20 cellular contexts compared by ENCODE assay signal in the genomic region with DNA sequence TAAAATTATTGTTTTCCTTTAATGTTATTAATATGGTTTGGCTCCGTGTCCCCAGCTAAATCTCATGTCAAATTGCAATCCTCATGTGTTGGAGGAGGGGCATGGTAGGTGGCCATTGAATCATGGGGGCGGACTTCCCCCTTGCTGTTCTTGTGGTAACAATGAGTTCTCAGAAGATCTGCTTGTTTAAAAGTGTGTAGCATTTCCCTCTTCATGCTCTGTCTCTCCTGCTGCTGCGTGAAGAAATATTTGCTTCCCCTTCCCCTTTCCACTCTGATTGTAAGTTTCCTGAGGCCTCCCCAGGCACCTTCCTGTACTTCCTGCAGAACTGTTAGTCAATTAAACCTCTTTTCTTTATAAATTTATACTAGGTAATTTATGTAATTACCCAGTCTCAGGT.
"Had no signal": no experiment of that assay in that cellular context is flagged by ENCODE, and none has a peak within 500 bp of the region (broad histone marks: within the 10 kb centered on the region; RNA-seq: fewer than 3 reads in every experiment).

No MANE protein-coding gene starts in this region.

- DNase-seq: activated CD4-positive, alpha-beta memory T cell treated with anti-CD3 and anti-CD28 coated beads for 36 hours; activated CD4-positive, alpha-beta T cell treated with anti-CD3 and anti-CD28 coated beads for 1 hour; activated gamma-delta T cell treated with Interleukin-2 at 50 U/mL for 16 hours; activated naive CD8-positive, alpha-beta T cell treated with anti-CD3 and anti-CD28 coated beads, Interleukin-2, amount 10 ng/mL, durations not matched to agents 7 days and 5 days; activated T-cell treated with anti-CD3 and anti-CD28 coated beads, Interleukin-2, amount 50 U/mL, for 72 hours; aorta; cortex of kidney; effector CD4-positive, alpha-beta T cell; natural killer cell; nucleus accumbens; stimulated activated CD4-positive, alpha-beta T cell treated with anti-CD3 and anti-CD28 coated beads, Interleukin-4, amount 100 ng/mL, for 4 hours; stimulated activated CD8-positive, alpha-beta memory T cell treated with anti-CD3 and anti-CD28 coated beads, Interleukin-4, amount 100 ng/mL, for 48 hours; stimulated activated naive CD4-positive, alpha-beta T cell treated with Interleukin-2 at 50 U/mL for 16 hours; substantia nigra; T1000 had no signal

- H3K27me3 Mint-ChIP-seq: activated CD4-positive, alpha-beta memory T cell treated with anti-CD3 and anti-CD28 coated beads for 36 hours had no signal

- H3K27ac Mint-ChIP-seq: activated CD4-positive, alpha-beta memory T cell treated with anti-CD3 and anti-CD28 coated beads for 36 hours; activated naive CD8-positive, alpha-beta T cell treated with anti-CD3 and anti-CD28 coated beads, Interleukin-2, amount 10 ng/mL, durations not matched to agents 7 days and 5 days; natural killer cell had no signal

- H3K36me3 Mint-ChIP-seq: activated CD4-positive, alpha-beta memory T cell treated with anti-CD3 and anti-CD28 coated beads for 36 hours; activated naive CD8-positive, alpha-beta T cell treated with anti-CD3 and anti-CD28 coated beads, Interleukin-2, amount 10 ng/mL, durations not matched to agents 7 days and 5 days; natural killer cell had no signal

- ATAC-seq: activated T-cell treated with anti-CD3 and anti-CD28 coated beads, Interleukin-2, amount 50 U/mL, for 72 hours had no signal

- H3K9me3 Mint-ChIP-seq: activated CD4-positive, alpha-beta memory T cell treated with anti-CD3 and anti-CD28 coated beads for 36 hours; activated naive CD8-positive, alpha-beta T cell treated with anti-CD3 and anti-CD28 coated beads, Interleukin-2, amount 10 ng/mL, durations not matched to agents 7 days and 5 days; natural killer cell had no signal

- H3K4me3 Mint-ChIP-seq: activated CD4-positive, alpha-beta memory T cell treated with anti-CD3 and anti-CD28 coated beads for 36 hours; activated naive CD8-positive, alpha-beta T cell treated with anti-CD3 and anti-CD28 coated beads, Interleukin-2, amount 10 ng/mL, durations not matched to agents 7 days and 5 days; activated T-cell treated with anti-CD3 and anti-CD28 coated beads, Interleukin-2, amount 50 U/mL, for 72 hours; natural killer cell had no signal

- H3K4me3 ChIP-seq: esophagus muscularis mucosa, lung, right atrium auricular region, skin epidermis, tibial nerve had no signal
